17 cellular contexts compared by ENCODE assay signal in the genomic region with DNA sequence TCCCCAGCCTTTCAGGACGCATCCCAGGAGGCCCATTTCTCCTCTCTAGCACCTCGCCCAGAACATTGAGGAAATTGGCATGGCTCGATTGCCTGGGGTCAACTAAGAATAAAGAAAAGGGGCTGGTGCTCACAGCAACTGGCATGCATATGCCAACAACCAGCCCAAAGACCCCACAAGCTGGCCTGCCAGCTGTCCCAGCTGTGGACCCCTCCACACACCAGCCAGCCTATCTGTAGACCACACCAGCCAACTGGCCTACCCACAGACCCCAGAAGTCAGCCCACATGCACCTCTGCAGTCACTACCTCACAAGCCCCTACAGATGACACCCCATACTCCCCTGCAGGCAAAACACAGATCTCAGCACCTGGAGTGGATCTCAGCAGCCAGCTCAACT.
DNase-seq lines count a peak whose midpoint lies in the region; ATAC-seq and TF ChIP-seq lines count a peak whose summit lies in the region.
"Had no signal": no experiment of that assay in that cellular context is flagged by ENCODE, and none has a peak within 500 bp of the region (broad histone marks: within the 10 kb centered on the region; RNA-seq: fewer than 3 reads in every experiment).

No MANE protein-coding gene starts in this region.

- no peaks in the 10 kb centered on the region for H3K36me3 ChIP-seq in right atrium auricular region
- no peaks in the 10 kb centered on the region for H3K36me3 ChIP-seq in upper lobe of right lung

- TF ChIP-seq CTCF in right atrium auricular region (IDR thresholded peaks at IDR 0.05), result no peak
- TF ChIP-seq CTCF in upper lobe of right lung (IDR thresholded peaks at IDR 0.05), result no peak

- no peak for ATAC-seq in activated CD4-positive, CD25-positive, alpha-beta regulatory T cell treated with anti-CD3 and anti-CD28 coated beads, Interleukin-2, amount 50 U/mL, for 24 hours
- ATAC-seq in Right ventricle myocardium inferior, result no peak
- peak; percentile 25 for ATAC-seq in upper lobe of right lung
- no peak for ATAC-seq in HG03095 (IDR thresholded peaks at IDR 0.05; ENCODE audit: unreplicated experiment)
- ATAC-seq: K562 had no signal

- intact Hi-C loops in Right ventricle myocardium inferior (cut with DNase I) (no loop called here), upper lobe of right lung (cut with DNase I) (no loop called here)

- peaks cover 0 to 26% of the 10 kb centered on the region in 2 donors for H3K9me3 ChIP-seq in right atrium auricular region
- H3K9me3 ChIP-seq in upper lobe of right lung, result no peaks in the 10 kb centered on the region

- H3K4me1 ChIP-seq in right atrium auricular region (no peaks in the 10 kb centered on the region), upper lobe of right lung (no peaks in the 10 kb centered on the region)

- DNase-seq in activated CD4-positive, CD25-positive, alpha-beta regulatory T cell treated with anti-CD3 and anti-CD28 coated beads, Interleukin-2, amount 50 U/mL, for 72 hours, result peak; percentile 24
- peak; percentile 37 for DNase-seq in Right ventricle myocardium inferior (ENCODE audit: missing footprints)
- DNase-seq in right atrium auricular region (ENCODE audit: low spot score), result no peak
- peak; percentile 85 for DNase-seq in mesenteric fat pad (ENCODE audit: low spot score)
- no peak for DNase-seq in upper lobe of right lung
- no peak for DNase-seq in stimulated activated CD4-positive, alpha-beta T cell treated with anti-CD3 and anti-CD28 coated beads, Interleukin-4, amount 100 ng/mL, for 24 hours
- DNase-seq: DMS79, NCI-H1105, NCI-H1694 treated with DMSO at 0.1 percent for 48 hours, NCI-H2227 treated with DMSO at 0.1 percent for 48 hours, NCI-H510A treated with DMSO at 0.1 percent for 48 hours, NCI-H774, RPMI8226 had no signal

- no peak overlapping the region for H3K27ac ChIP-seq in right atrium auricular region
- H3K27ac ChIP-seq in upper lobe of right lung, result no peak overlapping the region
- H3K27ac ChIP-seq: 22Rv1 had no signal

- H3K4me3 ChIP-seq in right atrium auricular region (no peak overlapping the region), upper lobe of right lung (no peak overlapping the region)
- H3K4me3 ChIP-seq: K562 had no signal

- no peaks in the 10 kb centered on the region for H3K27me3 ChIP-seq in right atrium auricular region
- no peaks in the 10 kb centered on the region for H3K27me3 ChIP-seq in upper lobe of right lung

Comparison
In these comparisons a context has a peak if more than half of its experiments do, and no peak if none do; other contexts are left out.
1. DNase-seq: peak in activated CD4-positive, CD25-positive, alpha-beta regulatory T cell treated with anti-CD3 and anti-CD28 coated beads, Interleukin-2, amount 50 U/mL, for 72 hours (single experiment), Right ventricle myocardium inferior (single experiment) and mesenteric fat pad (single experiment); none in right atrium auricular region (single experiment), upper lobe of right lung (single experiment) and stimulated activated CD4-positive, alpha-beta T cell treated with anti-CD3 and anti-CD28 coated beads, Interleukin-4, amount 100 ng/mL, for 24 hours (single experiment).